In genomic region chr19:48674921-48675824, GRCh38 we compare ENCODE assay signal across 8 cellular contexts. TPM values are rescaled to one million over a fixed set of nuclear protein-coding genes. Genes with fewer than 3 reads are reported as not detected.
DNase-seq lines count a peak whose midpoint lies in the region; ATAC-seq and TF ChIP-seq lines count a peak whose summit lies in the region.

No MANE protein-coding gene starts in this region.

- no TSS peak for BruUV-seq in OCI-LY7 (replicated peaks; lab: Mats Ljungman, UMichigan)

- H3K27ac Mint-ChIP-seq in CD8-positive, alpha-beta memory T cell, result peak overlapping the region in 4 of 8 donors; percentile 5 to 82 (median 50)

- POLR2A ChIA-PET in CD8-positive, alpha-beta memory T cell (lab: Charles Lee), result interaction anchor here (1.0 kb wide), 1 partner anchor 29 kb away, joined by 4 read pairs; the partner anchor contains the start of gene CA11
- POLR2A ChIA-PET in OCI-LY7 (lab: Charles Lee), result interaction anchor here (0.6 kb wide), 1 partner anchor 124 kb away, joined by 4 read pairs; no protein-coding TSS in a partner anchor

- CTCF ChIA-PET in CD8-positive, alpha-beta memory T cell (lab: Charles Lee), result interaction anchor here (0.6 to 4.7 kb wide), 17 partner anchors 9 to 180 kb away, joined by 3 to 34 read pairs (median 3); partner anchors contain the start of gene CA11
- CTCF ChIA-PET in OCI-LY7 (lab: Charles Lee; ENCODE audit: unreplicated experiment), result interaction anchor here (1.0 kb wide), 1 partner anchor 99 kb away, joined by 4 read pairs; no protein-coding TSS in a partner anchor

- H3K9me2 ChIP-seq in OCI-LY7 (ENCODE audit: insufficient read depth, low read length), result no peaks in the 10 kb centered on the region

- intact Hi-C loops in OCI-LY7 (cut with micrococcal nuclease; ENCODE audit: unreplicated experiment), result loop anchor here (1.0 kb wide), 2 partner anchors 29 to 63 kb away; partner anchors contain the start of gene CA11

- H4K20me1 ChIP-seq in OCI-LY7 (ENCODE audit: insufficient read depth, low read length), result no peaks in the 10 kb centered on the region

- peaks cover 5 to 8% (median 7%) of the 10 kb centered on the region in 3 donors for H3K4me1 Mint-ChIP-seq in CD8-positive, alpha-beta memory T cell

- no peak overlapping the region for H3K27ac ChIP-seq in CD8-positive, alpha-beta memory T cell (ENCODE audit: low read depth, low read length)
- no peak overlapping the region for H3K27ac ChIP-seq in HUES6 (ENCODE audit: low read depth, low read length)
- no peak overlapping the region for H3K27ac ChIP-seq in OCI-LY7 (ENCODE audit: low read depth, low read length, poor library complexity, severe bottlenecking)

- TF ChIP-seq CTCF in OCI-LY7 (conservative IDR thresholded peaks at IDR 0.05; ENCODE audit: low read length), result peak; percentile 93
- TF ChIP-seq CTCF in epithelial cell of proximal tubule (conservative IDR thresholded peaks at IDR 0.05; ENCODE audit: low read depth, low read length), result peak; percentile 85

- no peak overlapping the region for H3K4me3 Mint-ChIP-seq in CD8-positive, alpha-beta memory T cell

- no peaks in the 10 kb centered on the region for H3K27me3 ChIP-seq in CD8-positive, alpha-beta memory T cell (ENCODE audit: insufficient read depth, low read length, poor library complexity, severe bottlenecking)
- peaks cover 21% of the 10 kb centered on the region for H3K27me3 ChIP-seq in HUES6 (ENCODE audit: control insufficient read depth, insufficient read depth, low read length)

- H3K4me2 ChIP-seq in OCI-LY7 (ENCODE audit: low read length), result 0 out of 2 replicates have a peak overlapping the region, but pooled peaks have one; percentile 1

- peaks cover 0 to 1% of the 10 kb centered on the region in 2 donors for H3K27me3 Mint-ChIP-seq in CD8-positive, alpha-beta memory T cell

- no peak for ATAC-seq in HG02610 (IDR thresholded peaks at IDR 0.05; ENCODE audit: unreplicated experiment)

- DNase-seq in CD8-positive, alpha-beta memory T cell, result peak; percentile 43 to 78 (median 65)
- peak; percentile 85 for DNase-seq in OCI-LY7 (ENCODE audit: low spot score)
- DNase-seq in activated T-cell treated with anti-CD3 and anti-CD28 coated beads for 24 hours (ENCODE audit: low read depth), result peak; percentile 65
- DNase-seq in epithelial cell of proximal tubule (ENCODE audit: low read depth), result no peak
- peak; percentile 89 for DNase-seq in myocyte (ENCODE audit: low read depth)
- DNase-seq in stimulated activated CD8-positive, alpha-beta memory T cell treated with anti-CD3 and anti-CD28 coated beads, Interleukin-4, amount 100 ng/mL, for 48 hours, result peak; percentile 84

- no peaks in the 10 kb centered on the region for H3K36me3 Mint-ChIP-seq in CD8-positive, alpha-beta memory T cell

- H3K4me3 ChIP-seq in CD8-positive, alpha-beta memory T cell (ENCODE audit: low read length), result no peak overlapping the region
- H3K4me3 ChIP-seq in HUES6 (ENCODE audit: low read depth, low read length) (peak overlapping the region; percentile 28; the same call in 1 of the 2 replicates), OCI-LY7 (ENCODE audit: low read depth, low read length, poor library complexity, severe bottlenecking) (no peak overlapping the region), epithelial cell of proximal tubule (ENCODE audit: low read depth, low read length) (no peak overlapping the region)

- peak overlapping the region; percentile 26; the same call in 1 of the 2 replicates for H2AFZ ChIP-seq in OCI-LY7 (ENCODE audit: low read length)

- H3K9me3 Mint-ChIP-seq in CD8-positive, alpha-beta memory T cell, result no peaks in the 10 kb centered on the region

- no peaks in the 10 kb centered on the region for H3K36me3 ChIP-seq in CD8-positive, alpha-beta memory T cell (ENCODE audit: insufficient read depth, low read length)
- H3K36me3 ChIP-seq in HUES6 (ENCODE audit: control insufficient read depth, insufficient read depth, low read length) (no peaks in the 10 kb centered on the region), OCI-LY7 (ENCODE audit: insufficient read depth, low read length) (no peaks in the 10 kb centered on the region)

- H3K9ac ChIP-seq in HUES6 (ENCODE audit: low read length), result no peak overlapping the region

- peaks cover 9% of the 10 kb centered on the region for H3K4me1 ChIP-seq in CD8-positive, alpha-beta memory T cell (ENCODE audit: insufficient read depth, low read length)
- H3K4me1 ChIP-seq in HUES6 (ENCODE audit: control insufficient read depth, insufficient read depth, low read length), result peaks cover 32% of the 10 kb centered on the region
- peaks cover 2% of the 10 kb centered on the region for H3K4me1 ChIP-seq in OCI-LY7 (ENCODE audit: insufficient read depth, low read length, poor library complexity, severe bottlenecking)

- no peaks in the 10 kb centered on the region for H3K79me2 ChIP-seq in OCI-LY7 (ENCODE audit: insufficient read depth, low read depth, low read length)

- H3K9me3 ChIP-seq in CD8-positive, alpha-beta memory T cell (ENCODE audit: low read length), result no peaks in the 10 kb centered on the region
- H3K9me3 ChIP-seq in HUES6 (ENCODE audit: control insufficient read depth, insufficient read depth, low read depth, low read length) (no peaks in the 10 kb centered on the region), OCI-LY7 (ENCODE audit: low read length) (no peaks in the 10 kb centered on the region)

RNA-seq across cellular contexts. Expression of gene NTN5, which starts 2.4 kb away (rescaled TPM):
- under 1 TPM; 0.11 to 0.33 TPM for total RNA-seq in CD8-positive, alpha-beta memory T cell
- not detected for polyA plus RNA-seq in CD8-positive, alpha-beta memory T cell
- 0.16 TPM in 1 of 2 replicates, not detected in the other for total RNA-seq in OCI-LY7 (2014; rRNA removed; shearing (Covaris generic))
- 0.20 and 0.53 TPM in 2 replicates for total RNA-seq in OCI-LY7 (2022)
- not detected in 2 replicates for total RNA-seq in epithelial cell of proximal tubule
- total RNA-seq in myocyte, result 0.08 and 0.42 TPM in 2 replicates
- polyA plus RNA-seq in myocyte (2012), result 0.26 TPM

RNA-seq across cellular contexts. Expression of gene FUT2, which starts 20.6 kb away (rescaled TPM):
- not detected for total RNA-seq in CD8-positive, alpha-beta memory T cell
- 0.33 TPM for polyA plus RNA-seq in CD8-positive, alpha-beta memory T cell
- total RNA-seq in OCI-LY7 (2014; rRNA removed; shearing (Covaris generic)), result not detected in 2 replicates
- not detected in 2 replicates for total RNA-seq in OCI-LY7 (2022)
- total RNA-seq in epithelial cell of proximal tubule, result 0.52 and 0.58 TPM in 2 replicates
- total RNA-seq in myocyte, result not detected in 2 replicates
- polyA plus RNA-seq in myocyte (2012), result 0.62 TPM

RNA-seq across cellular contexts. Expression of gene CA11, which starts 29.2 kb away (rescaled TPM):
- 10 to 100 TPM; 12.7 to 13.0 TPM for total RNA-seq in CD8-positive, alpha-beta memory T cell
- 8.3 TPM for polyA plus RNA-seq in CD8-positive, alpha-beta memory T cell
- 2.5 and 2.7 TPM in 2 replicates for total RNA-seq in OCI-LY7 (2014; rRNA removed; shearing (Covaris generic))
- 4.6 and 10.8 TPM in 2 replicates for total RNA-seq in OCI-LY7 (2022)
- 0.22 and 6.6 TPM in 2 replicates for total RNA-seq in epithelial cell of proximal tubule
- total RNA-seq in myocyte, result 1.5 and 2.0 TPM in 2 replicates
- 11.7 TPM for polyA plus RNA-seq in myocyte (2012)

RNA-seq across cellular contexts. Expression of gene DBP, which starts 38.0 kb away (rescaled TPM):
- total RNA-seq in CD8-positive, alpha-beta memory T cell, result 10 to 100 TPM; 10.9 to 12.1 TPM
- 84.1 TPM for polyA plus RNA-seq in CD8-positive, alpha-beta memory T cell
- 20.8 and 35.6 TPM in 2 replicates for total RNA-seq in OCI-LY7 (2014; rRNA removed; shearing (Covaris generic))
- total RNA-seq in OCI-LY7 (2022) (15.7 and 19.0 TPM in 2 replicates), epithelial cell of proximal tubule (1.3 and 5.9 TPM in 2 replicates), myocyte (6.9 and 17.0 TPM in 2 replicates)
- polyA plus RNA-seq in myocyte (2012), result 10.0 TPM

RNA-seq across cellular contexts. Expression of gene MAMSTR, which starts 44.4 kb away (rescaled TPM):
- under 1 TPM; 0.68 to 0.69 TPM for total RNA-seq in CD8-positive, alpha-beta memory T cell
- polyA plus RNA-seq in CD8-positive, alpha-beta memory T cell, result 0.40 TPM
- 1.1 and 1.2 TPM in 2 replicates for total RNA-seq in OCI-LY7 (2014; rRNA removed; shearing (Covaris generic))
- total RNA-seq in OCI-LY7 (2022) (1.2 and 1.8 TPM in 2 replicates), epithelial cell of proximal tubule (0.72 and 1.5 TPM in 2 replicates), myocyte (8.7 and 16.2 TPM in 2 replicates)
- polyA plus RNA-seq in myocyte (2012), result 4.5 TPM
